In the genomic region with DNA sequence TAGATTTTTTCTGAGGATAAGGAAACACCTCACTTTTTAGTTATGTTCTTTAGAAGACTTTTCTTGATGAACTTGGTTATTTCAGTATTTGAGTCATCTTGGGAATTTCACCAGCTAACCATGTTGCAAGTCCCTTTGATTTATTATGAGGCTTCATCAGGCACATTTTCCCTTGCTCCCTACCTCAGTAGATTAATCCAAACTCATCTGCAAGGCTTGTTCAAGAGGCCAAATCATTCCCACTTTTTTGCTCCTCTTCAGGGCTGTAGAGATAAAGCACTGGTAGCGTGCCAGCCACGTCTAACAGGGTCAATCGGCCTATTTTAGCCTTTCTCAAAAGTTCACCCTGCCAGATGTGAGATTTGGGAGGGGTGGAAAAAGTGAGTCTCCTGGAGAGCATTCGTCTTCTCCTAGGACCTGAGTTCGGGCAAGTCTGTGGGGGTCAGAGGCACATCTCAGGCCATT, we compare ENCODE assay signal across 1 cellular context.
TF ChIP-seq lines count a peak whose summit lies in the region.

No MANE protein-coding gene starts in this region.

TF ChIP-seq in SK-N-SH, 30 proteins besides CTCF, POLR2A, EP300 and RAD21 (continued from another document):
- TF ChIP-seq REST (IDR thresholded peaks at IDR 0.05; ENCODE audit: low read depth, low read length) (no peak), NRF1 (IDR thresholded peaks at IDR 0.05; ENCODE audit: low read depth, low read length) (no peak), RCOR1 (IDR thresholded peaks at IDR 0.05; ENCODE audit: low read length) (no peak), USF1 (IDR thresholded peaks at IDR 0.05; ENCODE audit: borderline replicate concordance, low read depth) (no peak)
